ENCODE assay signal across 8 cellular contexts in genomic region chr6:27145731-27146455, GRCh38.
DNase-seq lines count a peak whose midpoint lies in the region; ATAC-seq and TF ChIP-seq lines count a peak whose summit lies in the region.

No MANE protein-coding gene starts in this region.

- peak overlapping the region; percentile 60 to 95 (median 60) for H3K4me3 ChIP-seq in liver (ENCODE audit: low read depth in 1 of 3, low read length in 3 of 3)

- no peak for TF ChIP-seq CTCF in liver (IDR thresholded peaks at IDR 0.05; ENCODE audit: low read depth, low read length, missing input control)

- TF ChIP-seq RAD21 in liver (IDR thresholded peaks at IDR 0.05), result no peak

- no peaks in the 10 kb centered on the region for H3K27me3 ChIP-seq in liver (ENCODE audit: control insufficient read depth in 4 of 4, insufficient read depth in 4 of 4, low read length in 3 of 4)

- ATAC-seq in HG02885 (IDR thresholded peaks at IDR 0.05; ENCODE audit: poor library complexity, unreplicated experiment), result peak; percentile 34

- WGBS in liver, result under 1% methylated on average over 25 of the region's 25 CpGs

- peak overlapping the region; percentile 81 to 88 for H3K27ac ChIP-seq in liver (ENCODE audit: low read depth in 1 of 2, low read length in 2 of 2)

- no peaks in the 10 kb centered on the region for H3K36me3 ChIP-seq in liver (ENCODE audit: control insufficient read depth in 4 of 4, insufficient read depth in 3 of 4, low read depth in 1 of 4, low read length in 3 of 4)

- peaks cover 2 to 21% (median 9%) of the 10 kb centered on the region in 4 donors for H3K4me1 ChIP-seq in liver (ENCODE audit: control insufficient read depth in 4 of 4, insufficient read depth in 4 of 4, low read length in 3 of 4)

- DNase-seq in EL (peak; percentile 93), NCI-H446 treated with DMSO at 0.1 percent for 48 hours (lab: John Stamatoyannopoulos, UW) (peak; percentile 91), dermis microvascular lymphatic vessel endothelial cell (ENCODE audit: low read depth in 2 of 2) (peak; percentile 87 to 88), cerebellum (ENCODE audit: low spot score) (no peak)
- DNase-seq in activated CD4-positive, CD25-positive, alpha-beta regulatory T cell treated with anti-CD3 and anti-CD28 coated beads, Interleukin-2, amount 50 U/mL, for 16 hours (ENCODE audit: low read depth, low spot score), result peak; percentile 56
- peak; percentile 44 to 68 (median 56) for DNase-seq in stimulated activated CD4-positive, alpha-beta T cell treated with anti-CD3 and anti-CD28 coated beads, TNF-alpha, amount 100 ng/mL, for 48 hours (ENCODE audit: low read depth in 3 of 3)

- H3K9ac ChIP-seq in liver (ENCODE audit: low read depth in 1 of 2, low read length in 2 of 2), result peak overlapping the region; percentile 61 to 93

- H3K9me3 ChIP-seq in liver (ENCODE audit: control insufficient read depth in 4 of 4, low read length in 3 of 4), result no peaks in the 10 kb centered on the region

TF ChIP-seq in liver, 16 proteins besides CTCF, POLR2A, EP300 and RAD21:
- TF ChIP-seq FOXA2 (IDR thresholded peaks at IDR 0.05) (peak; percentile 43), ATF3 (IDR thresholded peaks at IDR 0.05) (peak; percentile 5), NR2F2 (IDR thresholded peaks at IDR 0.05) (no peak), ZBTB33 (IDR thresholded peaks at IDR 0.05) (peak; percentile 49), SP1 (IDR thresholded peaks at IDR 0.05) (peak; percentile 54), EGR1 (IDR thresholded peaks at IDR 0.05; ENCODE audit: low read depth in 2 of 2) (peak in 1 of 2 donors; percentile 63), TAF1 (conservative IDR thresholded peaks at IDR 0.05) (peak; percentile 47), GABPA (IDR thresholded peaks at IDR 0.05 in 1 of 2, conservative IDR thresholded peaks at IDR 0.05 in 1 of 2) (peak; percentile 84 to 92), FOXA1 (IDR thresholded peaks at IDR 0.05) (no peak), JUND (IDR thresholded peaks at IDR 0.05) (no peak), YY1 (IDR thresholded peaks at IDR 0.05) (peak; percentile 97), RXRA (IDR thresholded peaks at IDR 0.05) (no peak), MAX (IDR thresholded peaks at IDR 0.05) (peak; percentile 76), REST (IDR thresholded peaks at IDR 0.05) (peak; percentile 42), HNF4G (IDR thresholded peaks at IDR 0.05) (no peak), HNF4A (conservative IDR thresholded peaks at IDR 0.05) (no peak)
